22 cellular contexts compared by ENCODE assay signal in the genomic region with DNA sequence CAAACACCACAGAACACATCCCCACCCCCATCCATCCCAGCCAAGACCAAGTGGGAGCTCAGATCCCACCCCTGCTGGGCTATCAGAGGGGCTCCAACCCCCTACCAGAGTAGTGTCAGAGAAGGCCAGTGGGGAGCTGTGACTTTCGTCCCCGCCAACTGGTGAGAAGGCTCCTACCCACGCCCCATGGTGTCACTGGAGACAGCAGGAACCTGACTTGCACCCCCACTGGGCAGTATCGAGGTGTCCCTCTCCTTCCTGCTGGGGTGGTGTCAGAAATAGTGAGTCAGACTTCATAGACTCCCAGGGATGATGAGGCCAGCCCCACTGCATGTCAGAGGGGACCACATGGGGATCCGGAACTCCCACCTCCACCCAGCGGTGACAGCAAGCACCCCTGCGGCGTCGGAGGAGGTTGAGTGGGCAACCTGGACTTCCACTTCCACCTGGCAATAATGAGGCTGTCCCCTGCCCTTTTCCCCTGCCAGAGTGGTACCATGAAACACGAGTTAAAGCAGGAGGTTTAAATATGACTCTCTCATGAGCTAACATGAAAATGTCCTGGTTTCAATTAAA.
"Had no signal": no experiment of that assay in that cellular context is flagged by ENCODE, and none has a peak within 500 bp of the region (broad histone marks: within the 10 kb centered on the region; RNA-seq: fewer than 3 reads in every experiment).

No MANE protein-coding gene starts in this region.

- H3K36me3 Mint-ChIP-seq: activated naive CD8-positive, alpha-beta T cell treated with anti-CD3 and anti-CD28 coated beads, Interleukin-2, amount 10 ng/mL, durations not matched to agents 7 days and 5 days had no signal

- H3K4me3 ChIP-seq: adrenal gland had no signal

- H3K27me3 ChIP-seq: adrenal gland had no signal

- H3K9me3 Mint-ChIP-seq: T-helper 1 cell treated with Interleukin-12 subunit alpha and Interleukin-12 subunit beta and Interleukin-4 antibody, amounts not matched to agents 30 μg/mL and 1 μg/mL, for 36 hours had no signal

- H3K27ac ChIP-seq: adrenal gland had no signal

- H3K4me1 Mint-ChIP-seq: activated naive CD8-positive, alpha-beta T cell treated with anti-CD3 and anti-CD28 coated beads, Interleukin-2, amount 10 ng/mL, durations not matched to agents 7 days and 5 days had no signal

- H3K4me1 ChIP-seq: adrenal gland had no signal

- H3K4me3 Mint-ChIP-seq: activated CD8-positive, alpha-beta T cell treated with anti-CD3 and anti-CD28 coated beads, Interleukin-2, amount 10 ng/mL, durations not matched to agents 7 days and 5 days; activated naive CD8-positive, alpha-beta T cell treated with anti-CD3 and anti-CD28 coated beads, Interleukin-2, amount 10 ng/mL, durations not matched to agents 7 days and 5 days; T-helper 1 cell treated with Interleukin-12 subunit alpha and Interleukin-12 subunit beta and Interleukin-4 antibody, amounts not matched to agents 30 μg/mL and 1 μg/mL, for 36 hours; WTC11 had no signal

- H3K27ac Mint-ChIP-seq: activated CD8-positive, alpha-beta T cell treated with anti-CD3 and anti-CD28 coated beads, Interleukin-2, amount 10 ng/mL, durations not matched to agents 7 days and 5 days; activated naive CD8-positive, alpha-beta T cell treated with anti-CD3 and anti-CD28 coated beads, Interleukin-2, amount 10 ng/mL, durations not matched to agents 7 days and 5 days; T-helper 1 cell treated with Interleukin-12 subunit alpha and Interleukin-12 subunit beta and Interleukin-4 antibody, amounts not matched to agents 30 μg/mL and 1 μg/mL, for 36 hours; WTC11 had no signal

- H3K9me3 ChIP-seq: adrenal gland had no signal

- H3K36me3 ChIP-seq: adrenal gland had no signal

- ATAC-seq: activated CD8-positive, alpha-beta T cell treated with anti-CD3 and anti-CD28 coated beads, Interleukin-2, amount 10 ng/mL, durations not matched to agents 7 days and 5 days; PC-3; WTC11 had no signal

- DNase-seq: activated CD4-positive, alpha-beta T cell treated with anti-CD3 and anti-CD28 coated beads for 48 hours; activated CD4-positive, alpha-beta T cell treated with anti-CD3 and anti-CD28 coated beads, Interleukin-2, amount 50 U/mL, for 4 hours; activated CD4-positive, CD25-positive, alpha-beta regulatory T cell treated with anti-CD3 and anti-CD28 coated beads, Interleukin-2, amount 50 U/mL, for 72 hours; activated CD8-positive, alpha-beta memory T cell treated with anti-CD3 and anti-CD28 coated beads, Interleukin-2, amount 50 U/mL, for 48 hours; activated CD8-positive, alpha-beta T cell treated with anti-CD3 and anti-CD28 coated beads, Interleukin-2, amount 10 ng/mL, durations not matched to agents 7 days and 5 days; activated naive CD4-positive, alpha-beta T cell treated with anti-CD3 and anti-CD28 coated beads, Interleukin-2, amount 50 U/mL, for 16 hours; activated naive CD8-positive, alpha-beta T cell treated with anti-CD3 and anti-CD28 coated beads, Interleukin-2, amount 10 ng/mL, durations not matched to agents 7 days and 5 days; activated T-cell treated with anti-CD3 and anti-CD28 coated beads, Interleukin-2, amount 50 U/mL, for 1 hour; anterior cingulate cortex; MM.1S; NCI-H1105; NCI-H1436; NCI-H1694 treated with DMSO at 0.1 percent for 48 hours; NCI-H2029 treated with DMSO at 0.1 percent for 48 hours; NCI-H510A treated with DMSO at 0.1 percent for 48 hours; NCI-H69; NK-92 treated with Interleukin-12 subunit alpha and Interleukin-12 subunit beta, amount 100 ng/mL, for 24 hours; PC-3; SHP77 treated with DMSO at 0.1 percent for 48 hours had no signal
